Comparison of ENCODE assay signal across 23 cellular contexts in the genomic region with DNA sequence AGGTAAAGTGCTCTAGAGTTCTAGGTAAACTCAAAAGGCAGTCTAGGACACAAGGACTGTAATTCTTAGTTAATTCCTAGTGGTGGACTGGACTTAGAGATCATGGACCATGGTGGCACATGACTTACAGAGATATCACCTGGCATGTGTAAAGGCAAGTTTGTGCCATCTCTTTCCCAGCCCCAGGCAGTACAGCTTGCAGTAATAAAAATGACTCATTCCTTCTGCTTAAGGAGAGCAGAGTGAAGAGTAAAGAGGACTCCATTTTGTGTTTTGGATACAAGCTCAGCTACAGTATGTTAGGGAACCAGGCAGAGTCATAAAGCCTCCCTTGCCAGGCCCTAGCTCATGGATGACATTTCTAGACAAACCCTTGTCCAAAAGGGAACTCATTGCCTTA.
"Had no signal": no experiment of that assay in that cellular context is flagged by ENCODE, and none has a peak within 500 bp of the region (broad histone marks: within the 10 kb centered on the region; RNA-seq: fewer than 3 reads in every experiment).

No MANE protein-coding gene starts in this region.

- H3K4me1 ChIP-seq: esophagus muscularis mucosa, gastrocnemius medialis, heart left ventricle, left lung, lower lobe of right lung had no signal

- H3K4me3 ChIP-seq: coronary artery, dorsolateral prefrontal cortex, esophagus muscularis mucosa, gastrocnemius medialis, heart left ventricle, left lung, lower lobe of right lung had no signal

- ATAC-seq: gastrocnemius medialis; heart left ventricle; left cardiac atrium; left lung; left ventricle myocardium superior; lower lobe of right lung; naive thymus-derived CD4-positive, alpha-beta T cell had no signal

- FAIRE-seq: colon, endothelial cell of umbilical vein, islet of Langerhans, keratinocyte had no signal

- H3K27ac ChIP-seq: coronary artery, dorsolateral prefrontal cortex, epithelial cell of prostate, esophagus muscularis mucosa, gastrocnemius medialis, heart left ventricle, left lung, lower lobe of right lung had no signal

- H3K9me3 ChIP-seq: gastrocnemius medialis, lower lobe of right lung had no signal

- H3K36me3 ChIP-seq: esophagus muscularis mucosa, gastrocnemius medialis, heart left ventricle, left lung, lower lobe of right lung had no signal

- DNase-seq: dermis blood vessel endothelial cell; dorsolateral prefrontal cortex; effector CD4-positive, alpha-beta T cell; effector memory CD4-positive, alpha-beta T cell; erythroblast; foreskin melanocyte; gastrocnemius medialis; heart left ventricle; hippocampal formation; left cardiac atrium; left lung; left ventricle myocardium superior; lower lobe of right lung; mesendoderm; midbrain; naive thymus-derived CD4-positive, alpha-beta T cell had no signal

- H3K27me3 ChIP-seq: dorsolateral prefrontal cortex, gastrocnemius medialis, heart left ventricle, left lung had no signal
